17 cellular contexts compared by ENCODE assay signal in the genomic region with DNA sequence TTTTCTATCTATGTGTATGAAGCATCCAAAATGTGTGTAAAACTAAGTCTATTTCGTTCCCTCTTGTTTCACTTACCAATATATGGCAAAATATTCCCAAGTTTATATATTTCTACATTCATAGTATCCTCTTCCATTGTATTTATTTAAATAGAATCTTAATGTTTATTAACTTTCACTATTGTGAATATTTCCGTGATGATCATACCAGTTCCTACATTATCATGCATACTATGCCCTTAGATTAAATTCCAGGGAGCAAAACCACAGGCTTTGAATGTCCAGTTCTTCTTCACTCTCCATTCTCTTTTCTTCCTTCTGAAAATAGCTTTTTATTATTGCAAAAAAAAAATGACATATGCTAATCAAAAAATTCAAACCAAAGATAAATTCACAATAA. TPM values are rescaled to one million over a fixed set of nuclear protein-coding genes. Genes with fewer than 3 reads are reported as not detected.
DNase-seq lines count a peak whose midpoint lies in the region; ATAC-seq and TF ChIP-seq lines count a peak whose summit lies in the region.
"Had no signal": no experiment of that assay in that cellular context is flagged by ENCODE, and none has a peak within 500 bp of the region (broad histone marks: within the 10 kb centered on the region; RNA-seq: fewer than 3 reads in every experiment).

No MANE protein-coding gene starts in this region.

- no peak for DNase-seq in activated naive CD8-positive, alpha-beta T cell treated with anti-CD3 and anti-CD28 coated beads for 36 hours
- no peak for DNase-seq in activated naive CD8-positive, alpha-beta T cell treated with anti-CD3 and anti-CD28 coated beads, Interleukin-2, amount 50 U/mL, for 24 hours
- peak; percentile 23 for DNase-seq in adipocyte (ENCODE audit: low read depth)
- no peak for DNase-seq in nephron progenitor cell
- DNase-seq in NCI-H2107 (lab: John Stamatoyannopoulos, UW), result no peak
- DNase-seq in activated T-helper 2 cell treated with anti-CD3 and anti-CD28 coated beads, Interferon-gamma antibody, Interleukin-2, Interleukin-4, amounts not matched to agents 10 μg/mL and 5 μg/mL and 100 μg/mL, durations not matched to agents 14 hours and 24 hours and 36 hours (ENCODE audit: low spot score), result no peak
- DNase-seq in natural killer cell, result no peak
- DNase-seq: DMS53, GDM1, HCEC 1CT, NCI-H1092 treated with DMSO at 0.1 percent for 48 hours, NCI-H1694, NCI-H774, Peyer's patch, Right ventricle myocardium superior had no signal

- H3K27ac Mint-ChIP-seq in activated naive CD8-positive, alpha-beta T cell treated with anti-CD3 and anti-CD28 coated beads for 36 hours, result no peak overlapping the region
- no peak overlapping the region for H3K27ac Mint-ChIP-seq in activated naive CD8-positive, alpha-beta T cell treated with anti-CD3 and anti-CD28 coated beads, Interleukin-2, amount 50 U/mL, for 24 hours
- H3K27ac Mint-ChIP-seq in nephron progenitor cell (peak overlapping the region; percentile 77), natural killer cell (no peak overlapping the region)
- no peak overlapping the region for H3K27ac Mint-ChIP-seq in activated T-helper 2 cell treated with anti-CD3 and anti-CD28 coated beads, Interferon-gamma antibody, Interleukin-2, Interleukin-4, amounts not matched to agents 10 μg/mL and 5 μg/mL and 100 μg/mL, durations not matched to agents 14 hours and 24 hours and 36 hours
- H3K27ac Mint-ChIP-seq: CD14-positive monocyte had no signal

- H3K27me3 ChIP-seq in adipocyte (replicated peaks; ENCODE audit: control insufficient read depth, insufficient read depth, low read length), result no peaks in the 10 kb centered on the region
- H3K27me3 ChIP-seq: Peyer's patch had no signal

- intact Hi-C loops in activated T-helper 2 cell treated with anti-CD3 and anti-CD28 coated beads, Interferon-gamma antibody, Interleukin-2, Interleukin-4, amounts not matched to agents 10 μg/mL and 5 μg/mL and 100 μg/mL, durations not matched to agents 14 hours and 24 hours and 36 hours (cut with micrococcal nuclease), result no loop called here
- intact Hi-C loops in natural killer cell (cut with micrococcal nuclease), result no loop called here

- H3K4me1 Mint-ChIP-seq in activated naive CD8-positive, alpha-beta T cell treated with anti-CD3 and anti-CD28 coated beads for 36 hours, result peaks cover 26% of the 10 kb centered on the region
- H3K4me1 Mint-ChIP-seq in activated naive CD8-positive, alpha-beta T cell treated with anti-CD3 and anti-CD28 coated beads, Interleukin-2, amount 50 U/mL, for 24 hours, result peaks cover 24% of the 10 kb centered on the region
- H3K4me1 Mint-ChIP-seq in nephron progenitor cell, result peaks cover 12% of the 10 kb centered on the region
- peaks cover 16% of the 10 kb centered on the region for H3K4me1 Mint-ChIP-seq in activated T-helper 2 cell treated with anti-CD3 and anti-CD28 coated beads, Interferon-gamma antibody, Interleukin-2, Interleukin-4, amounts not matched to agents 10 μg/mL and 5 μg/mL and 100 μg/mL, durations not matched to agents 14 hours and 24 hours and 36 hours (ENCODE audit: low read depth)
- peaks cover 4 to 9% of the 10 kb centered on the region in 2 donors for H3K4me1 Mint-ChIP-seq in natural killer cell

- H3K9me3 ChIP-seq in adipocyte (ENCODE audit: control insufficient read depth, low read length), result no peaks in the 10 kb centered on the region
- H3K9me3 ChIP-seq: Peyer's patch had no signal

- H3K27me3 Mint-ChIP-seq in activated naive CD8-positive, alpha-beta T cell treated with anti-CD3 and anti-CD28 coated beads for 36 hours, result no peaks in the 10 kb centered on the region
- no peaks in the 10 kb centered on the region for H3K27me3 Mint-ChIP-seq in activated naive CD8-positive, alpha-beta T cell treated with anti-CD3 and anti-CD28 coated beads, Interleukin-2, amount 50 U/mL, for 24 hours
- peaks cover 6% of the 10 kb centered on the region for H3K27me3 Mint-ChIP-seq in nephron progenitor cell (ENCODE audit: low read depth, poor library complexity)
- H3K27me3 Mint-ChIP-seq in activated T-helper 2 cell treated with anti-CD3 and anti-CD28 coated beads, Interferon-gamma antibody, Interleukin-2, Interleukin-4, amounts not matched to agents 10 μg/mL and 5 μg/mL and 100 μg/mL, durations not matched to agents 14 hours and 24 hours and 36 hours (ENCODE audit: low read depth), result no peaks in the 10 kb centered on the region
- no peaks in the 10 kb centered on the region for H3K27me3 Mint-ChIP-seq in natural killer cell (ENCODE audit: low read depth in 2 of 2)

- H3K4me3 Mint-ChIP-seq in activated naive CD8-positive, alpha-beta T cell treated with anti-CD3 and anti-CD28 coated beads for 36 hours, result peak overlapping the region; percentile 19
- no peak overlapping the region for H3K4me3 Mint-ChIP-seq in activated naive CD8-positive, alpha-beta T cell treated with anti-CD3 and anti-CD28 coated beads, Interleukin-2, amount 50 U/mL, for 24 hours
- H3K4me3 Mint-ChIP-seq in nephron progenitor cell (no peak overlapping the region), natural killer cell (no peak overlapping the region)
- no peak overlapping the region for H3K4me3 Mint-ChIP-seq in activated T-helper 2 cell treated with anti-CD3 and anti-CD28 coated beads, Interferon-gamma antibody, Interleukin-2, Interleukin-4, amounts not matched to agents 10 μg/mL and 5 μg/mL and 100 μg/mL, durations not matched to agents 14 hours and 24 hours and 36 hours (ENCODE audit: low read depth)
- H3K4me3 Mint-ChIP-seq: CD14-positive monocyte had no signal

- no peak for ATAC-seq in activated naive CD8-positive, alpha-beta T cell treated with anti-CD3 and anti-CD28 coated beads, Interleukin-2, amount 50 U/mL, for 24 hours
- no peak for ATAC-seq in natural killer cell
- no peak for ATAC-seq in HG03469 (IDR thresholded peaks at IDR 0.05; ENCODE audit: unreplicated experiment)

- H3K36me3 ChIP-seq in adipocyte (ENCODE audit: control insufficient read depth, insufficient read depth, low read length, severe bottlenecking), result no peaks in the 10 kb centered on the region
- H3K36me3 ChIP-seq: Peyer's patch had no signal

- no peaks in the 10 kb centered on the region for H3K9me3 Mint-ChIP-seq in activated naive CD8-positive, alpha-beta T cell treated with anti-CD3 and anti-CD28 coated beads for 36 hours
- no peaks in the 10 kb centered on the region for H3K9me3 Mint-ChIP-seq in activated naive CD8-positive, alpha-beta T cell treated with anti-CD3 and anti-CD28 coated beads, Interleukin-2, amount 50 U/mL, for 24 hours
- H3K9me3 Mint-ChIP-seq in nephron progenitor cell (peaks cover 15% of the 10 kb centered on the region), natural killer cell (no peaks in the 10 kb centered on the region)
- H3K9me3 Mint-ChIP-seq in activated T-helper 2 cell treated with anti-CD3 and anti-CD28 coated beads, Interferon-gamma antibody, Interleukin-2, Interleukin-4, amounts not matched to agents 10 μg/mL and 5 μg/mL and 100 μg/mL, durations not matched to agents 14 hours and 24 hours and 36 hours, result no peaks in the 10 kb centered on the region

- H3K9ac ChIP-seq in adipocyte (ENCODE audit: low read length), result no peak overlapping the region

- no peak overlapping the region for H3K4me3 ChIP-seq in adipocyte (ENCODE audit: low read length)

- no peak for TF ChIP-seq CTCF in nephron progenitor cell (IDR thresholded peaks at IDR 0.05)
- TF ChIP-seq CTCF in natural killer cell (IDR thresholded peaks at IDR 0.05), result no peak

- H3K4me1 ChIP-seq in adipocyte (ENCODE audit: control insufficient read depth, insufficient read depth, low read length), result peaks cover 10% of the 10 kb centered on the region

- no peaks in the 10 kb centered on the region for H3K36me3 Mint-ChIP-seq in activated naive CD8-positive, alpha-beta T cell treated with anti-CD3 and anti-CD28 coated beads for 36 hours
- H3K36me3 Mint-ChIP-seq in activated naive CD8-positive, alpha-beta T cell treated with anti-CD3 and anti-CD28 coated beads, Interleukin-2, amount 50 U/mL, for 24 hours (ENCODE audit: low read depth), result peaks cover 2% of the 10 kb centered on the region
- peaks cover 28% of the 10 kb centered on the region for H3K36me3 Mint-ChIP-seq in nephron progenitor cell (ENCODE audit: low read depth)
- H3K36me3 Mint-ChIP-seq in activated T-helper 2 cell treated with anti-CD3 and anti-CD28 coated beads, Interferon-gamma antibody, Interleukin-2, Interleukin-4, amounts not matched to agents 10 μg/mL and 5 μg/mL and 100 μg/mL, durations not matched to agents 14 hours and 24 hours and 36 hours (ENCODE audit: low read depth), result peaks cover 3% of the 10 kb centered on the region
- H3K36me3 Mint-ChIP-seq in natural killer cell, result no peaks in the 10 kb centered on the region

RNA-seq across cellular contexts. Expression of gene MAP2K6, which starts 4.0 kb away (rescaled TPM):
- total RNA-seq in activated naive CD8-positive, alpha-beta T cell treated with anti-CD3 and anti-CD28 coated beads for 36 hours, result 1 to 10 TPM; 2.7 to 2.9 TPM
- 3.1 and 3.6 TPM in 2 replicates for total RNA-seq in activated T-helper 2 cell treated with anti-CD3 and anti-CD28 coated beads, Interferon-gamma antibody, Interleukin-2, Interleukin-4, amounts not matched to agents 10 μg/mL and 5 μg/mL and 100 μg/mL, durations not matched to agents 14 hours and 24 hours and 36 hours
- total RNA-seq in natural killer cell, result 10 to 100 TPM; 11.8 to 16.9 (median 14.0) TPM
